ENCODE assay signal across 8 cellular contexts in genomic region chr3:143971367-143972154, GRCh38. TPM values are rescaled to one million over a fixed set of nuclear protein-coding genes. Genes with fewer than 3 reads are reported as not detected.
DNase-seq lines count a peak whose midpoint lies in the region; ATAC-seq and TF ChIP-seq lines count a peak whose summit lies in the region.

A gene with protein sequence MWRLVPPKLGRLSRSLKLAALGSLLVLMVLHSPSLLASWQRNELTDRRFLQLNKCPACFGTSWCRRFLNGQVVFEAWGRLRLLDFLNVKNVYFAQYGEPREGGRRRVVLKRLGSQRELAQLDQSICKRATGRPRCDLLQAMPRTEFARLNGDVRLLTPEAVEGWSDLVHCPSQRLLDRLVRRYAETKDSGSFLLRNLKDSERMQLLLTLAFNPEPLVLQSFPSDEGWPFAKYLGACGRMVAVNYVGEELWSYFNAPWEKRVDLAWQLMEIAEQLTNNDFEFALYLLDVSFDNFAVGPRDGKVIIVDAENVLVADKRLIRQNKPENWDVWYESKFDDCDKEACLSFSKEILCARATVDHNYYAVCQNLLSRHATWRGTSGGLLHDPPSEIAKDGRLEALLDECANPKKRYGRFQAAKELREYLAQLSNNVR (plus strand): TSS chr3:143971823. CDS start chr3:143972333, 510 bp downstream.

- DNase-seq in NCI-H146 treated with DMSO at 0.1 percent for 48 hours (lab: John Stamatoyannopoulos, UW; ENCODE audit: unreplicated experiment) = peak; percentile 99
- peak; percentile 83 to 95 (median 90) for DNase-seq in T-helper 1 cell
- peak; percentile 93 to 97 (median 95) for DNase-seq in adrenal gland
- peak; percentile 95 to 97 (median 97) for DNase-seq in heart left ventricle
- peak; percentile 97 for DNase-seq in pons (ENCODE audit: low spot score)
- peak; percentile 96 for DNase-seq in transverse colon

- H3K27me3 ChIP-seq in adrenal gland = no peaks in the 10 kb centered on the region
- H3K27me3 ChIP-seq in heart left ventricle = no peaks in the 10 kb centered on the region
- no peaks in the 10 kb centered on the region for H3K27me3 ChIP-seq in transverse colon

- 0 to 1% (median 0%) methylated on average over 7 to 70 of the region's 70 CpGs for WGBS in adrenal gland, 4 donors
- 0 to 1% (median 0%) methylated on average over 45 to 70 of the region's 70 CpGs for WGBS in heart left ventricle, 4 donors
- 1% methylated on average over 64 of the region's 70 CpGs; no CpG with 5 or more reads in 1 of the 2 donors for whole genome bisulfite sequencing in transverse colon (ENCODE audit: low coverage in 1 of 2), 2 donors

- TF ChIP-seq EP300 in transverse colon (IDR thresholded peaks at IDR 0.05; ENCODE audit: low read depth) = no peak

- H3K9me3 ChIP-seq in adrenal gland (replicated peaks in 1 of 3) (no peaks in the 10 kb centered on the region), heart left ventricle (no peaks in the 10 kb centered on the region), transverse colon (no peaks in the 10 kb centered on the region)

- H3K36me3 ChIP-seq in adrenal gland (replicated peaks in 1 of 2) (no peaks in the 10 kb centered on the region), heart left ventricle (no peaks in the 10 kb centered on the region), transverse colon (no peaks in the 10 kb centered on the region)

- peaks cover 7 to 28% of the 10 kb centered on the region in 2 donors for H3K4me1 ChIP-seq in adrenal gland (replicated peaks in 1 of 2)
- peaks cover 0 to 32% (median 15%) of the 10 kb centered on the region in 12 donors for H3K4me1 ChIP-seq in heart left ventricle
- H3K4me1 ChIP-seq in transverse colon = peaks cover 0 to 35% (median 16%) of the 10 kb centered on the region in 4 donors

- in situ Hi-C loops in transverse colon (cut with MboI; ENCODE audit: low pct_ligation_motif_present in 1 of 4, low pct_unique_long_range_greater_than_20kb in 1 of 4, low sequenced_read_pairs in 3 of 4) = loop anchor here in 1 of 4 donors (25.0 kb wide), 1 partner anchor 209 kb away; no protein-coding TSS in a partner anchor

- TF ChIP-seq POLR2A in GM15510 (IDR thresholded peaks at IDR 0.05; ENCODE audit: borderline replicate concordance, extremely low read depth, insufficient read length) (peak; percentile 94), adrenal gland (IDR thresholded peaks at IDR 0.05) (peak; percentile 89 to 96), heart left ventricle (IDR thresholded peaks at IDR 0.05) (peak; percentile 73 to 97), transverse colon (IDR thresholded peaks at IDR 0.05) (peak; percentile 96)

- H3K27ac ChIP-seq in adrenal gland (peak within 1 kb of the TSS; percentile 79 to 98 (median 91)), heart left ventricle (peak within 1 kb of the TSS; percentile 89 to 99 (median 96)), transverse colon (peak within 1 kb of the TSS; percentile 95 to 100 (median 98))

- TF ChIP-seq CTCF in adrenal gland (IDR thresholded peaks at IDR 0.05) = no peak
- no peak for TF ChIP-seq CTCF in heart left ventricle (IDR thresholded peaks at IDR 0.05)
- no peak for TF ChIP-seq CTCF in transverse colon (IDR thresholded peaks at IDR 0.05)

- ATAC-seq in HG02884 (IDR thresholded peaks at IDR 0.05; ENCODE audit: unreplicated experiment) = peak; percentile 46
- peak; percentile 90 to 94 (median 92) for ATAC-seq in heart left ventricle

- H3K4me3 ChIP-seq in adrenal gland = peak within 1 kb of the TSS; percentile 40 to 95 (median 78)
- H3K4me3 ChIP-seq in heart left ventricle = peak within 1 kb of the TSS; percentile 82 to 97 (median 88)
- H3K4me3 ChIP-seq in transverse colon = peak within 1 kb of the TSS; percentile 63 to 81 (median 78)

- intact Hi-C loops in adrenal gland (cut with DNase I) = no loop called here
- intact Hi-C loops in heart left ventricle (cut with DNase I) = loop anchor here in 2 of 10 donors (10.0 kb wide), 2 partner anchors 293 to 793 kb away; no protein-coding TSS in a partner anchor
- intact Hi-C loops in transverse colon (cut with DNase I; ENCODE audit: low total_unique reads) = loop anchor here (10.0 kb wide), 1 partner anchor 303 kb away; no protein-coding TSS in a partner anchor

RNA-seq across cellular contexts. Expression of the gene that starts here (rescaled TPM):
- 10 to 100 TPM; 11.8 to 35.5 (median 20.4) TPM for total RNA-seq in adrenal gland
- polyA plus RNA-seq in adrenal gland = 10 to 100 TPM in 1 of 3 donors, 1 to 10 TPM in 2; 2.5 to 19.3 (median 2.9) TPM
- total RNA-seq in heart left ventricle = 10 to 100 TPM in 5 of 9 donors, 1 to 10 TPM in 4; 5.2 to 13.9 (median 10.5) TPM
- polyA plus RNA-seq in heart left ventricle = 1 to 10 TPM; 3.3 to 4.7 TPM
- total RNA-seq in transverse colon = 10 to 100 TPM; 10.1 to 28.3 (median 17.0) TPM

Comparison
In these comparisons a context has a peak if more than half of its experiments do, and no peak if none do; other contexts are left out.
1. Peak in every context shown above with its lines: DNase-seq, ATAC-seq, H3K4me3 ChIP-seq and H3K27ac ChIP-seq.